9 cellular contexts compared by ENCODE assay signal in genomic region chr7:98285132-98286092, GRCh38. TPM values are rescaled to one million over a fixed set of nuclear protein-coding genes. Genes with fewer than 3 reads are reported as not detected.
DNase-seq lines count a peak whose midpoint lies in the region; ATAC-seq, FAIRE-seq and TF ChIP-seq lines count a peak whose summit lies in the region.
"Had no signal": no experiment of that assay in that cellular context is flagged by ENCODE, and none has a peak within 500 bp of the region (broad histone marks: within the 10 kb centered on the region; RNA-seq: fewer than 3 reads in every experiment).

No MANE protein-coding gene starts in this region.

- H3K27ac ChIP-seq in prostate gland: peak overlapping the region; percentile 93 to 99

- H3K4me3 ChIP-seq in fibroblast of mammary gland (ENCODE audit: control insufficient read depth, low read depth, low read length) (peak overlapping the region; percentile 93), prostate gland (peak overlapping the region in 1 of 2 donors; percentile 99)

- H3K4me1 ChIP-seq in prostate gland (replicated peaks): peaks cover 36% of the 10 kb centered on the region

- TF ChIP-seq CTCF in CD14-positive monocyte (IDR thresholded peaks at IDR 0.05) (no peak), fibroblast of mammary gland (conservative IDR thresholded peaks at IDR 0.05; ENCODE audit: control insufficient read depth, insufficient read depth, low read depth, low read length) (no peak), prostate gland (IDR thresholded peaks at IDR 0.05) (no peak)

- intact Hi-C loops in CD14-positive monocyte (cut with micrococcal nuclease): loop anchor here (5.0 to 10.0 kb wide), 2 partner anchors 33 to 519 kb away; partner anchors contain the start of gene TECPR1 (in 2 of the 2)
- intact Hi-C loops in prostate gland (cut with DNase I): loop anchor here (5.0 kb wide), 2 partner anchors 33 to 117 kb away; partner anchors contain the start of genes BAIAP2L1 and TECPR1

- no peaks in the 10 kb centered on the region for H3K27me3 Mint-ChIP-seq in CD14-positive monocyte (ENCODE audit: low read depth in 3 of 3)

- ATAC-seq in GM18498 (IDR thresholded peaks at IDR 0.05; ENCODE audit: unreplicated experiment): no peak

- H3K9me3 Mint-ChIP-seq in CD14-positive monocyte: no peaks in the 10 kb centered on the region
- H3K9me3 Mint-ChIP-seq: activated T-helper 1 cell treated with anti-CD3 and anti-CD28 coated beads, Interleukin-12 subunit alpha, Interleukin-12 subunit beta, Interleukin-2, Interleukin-4 antibody, amounts not matched to agents 30 ng/mL and 10 ng/mL and 1 ng/mL, durations not matched to agents 14 hours and 24 hours and 36 hours had no signal

- peaks cover 64% of the 10 kb centered on the region for H3K4me1 Mint-ChIP-seq in CD14-positive monocyte

- no peaks in the 10 kb centered on the region for H3K27me3 ChIP-seq in prostate gland (replicated peaks; ENCODE audit: insufficient read depth)

- peaks cover 30 to 64% of the 10 kb centered on the region in 2 donors for H3K36me3 Mint-ChIP-seq in CD14-positive monocyte

- 77% methylated on average over 17 of the region's 21 CpGs for WGBS in prostate gland

- no peaks in the 10 kb centered on the region for H3K9me3 ChIP-seq in prostate gland

- peak overlapping the region; percentile 96 to 99 (median 98) for H3K27ac Mint-ChIP-seq in CD14-positive monocyte
- H3K27ac Mint-ChIP-seq: activated T-helper 1 cell treated with anti-CD3 and anti-CD28 coated beads, Interleukin-12 subunit alpha, Interleukin-12 subunit beta, Interleukin-2, Interleukin-4 antibody, amounts not matched to agents 30 ng/mL and 10 ng/mL and 1 ng/mL, durations not matched to agents 14 hours and 24 hours and 36 hours had no signal

- no peaks in the 10 kb centered on the region for H3K36me3 ChIP-seq in prostate gland

- peak overlapping the region; percentile 92 to 97 for H3K4me3 Mint-ChIP-seq in CD14-positive monocyte

- DNase-seq in CD14-positive monocyte (ENCODE audit: low spot score): no peak
- peak; percentile 13 for DNase-seq in RCC 7860 (ENCODE audit: low spot score)
- DNase-seq in fibroblast of mammary gland (ENCODE audit: low read depth): no peak
- no peak for DNase-seq in prostate gland (ENCODE audit: low spot score)
- no peak for DNase-seq in stimulated activated CD4-positive, alpha-beta T cell treated with anti-CD3 and anti-CD28 coated beads, Interleukin-15, amount 100 ng/mL, for 24 hours
- no peak for DNase-seq in DMS114 treated with DMSO at 0.1 percent for 48 hours (lab: John Stamatoyannopoulos, UW; ENCODE audit: unreplicated experiment)
- DNase-seq in NK-92 treated with Interleukin-12 subunit alpha and Interleukin-12 subunit beta, amount 100 ng/mL, for 24 hours (lab: John Stamatoyannopoulos, UW): no peak

- no peak for FAIRE-seq in RCC 7860 (lab: Jason Lieb, UNC)

- TF ChIP-seq POLR2A in prostate gland (IDR thresholded peaks at IDR 0.05): no peak

RNA-seq across cellular contexts. Expression of gene BRI3, which starts 3.9 kb away (rescaled TPM):
- 100 to 1,000 TPM; 120 to 149 TPM for polyA plus RNA-seq in CD14-positive monocyte
- total RNA-seq in prostate gland: 10 to 100 TPM; 68.5 to 85.4 TPM

RNA-seq across cellular contexts. Expression of gene TECPR1, which starts 33.4 kb away (rescaled TPM):
- polyA plus RNA-seq in CD14-positive monocyte: 10 to 100 TPM in 1 of 2 donors, 1 to 10 TPM in 1; 5.7 to 10.2 TPM
- total RNA-seq in prostate gland: 10 to 100 TPM; 31.4 to 62.7 TPM
